In the genomic region with DNA sequence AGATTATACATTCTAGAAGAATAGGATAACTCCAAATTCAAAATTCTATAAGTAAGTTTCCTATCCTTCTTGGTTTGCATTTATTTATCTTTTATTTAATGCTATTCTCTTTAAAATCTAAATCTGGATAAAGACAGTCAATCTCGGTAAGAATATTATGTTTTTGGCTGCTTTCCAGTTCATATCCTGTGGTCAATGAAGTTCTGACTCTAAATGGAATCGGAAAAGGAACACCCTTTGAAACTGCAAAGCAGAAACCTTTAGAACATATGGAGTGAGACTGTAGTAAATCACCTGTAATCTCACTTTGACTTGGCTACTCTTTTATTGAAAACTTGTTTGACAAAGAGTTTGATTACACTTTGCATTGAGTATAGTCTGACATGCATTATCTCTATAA, we compare ENCODE assay signal across 1 cellular context.
TF ChIP-seq lines count a peak whose summit lies in the region.

No MANE protein-coding gene starts in this region.

TF ChIP-seq in GM23338, 12 proteins besides CTCF, POLR2A, EP300 and RAD21 (continued from another document):
- TF ChIP-seq, protein P1, sequence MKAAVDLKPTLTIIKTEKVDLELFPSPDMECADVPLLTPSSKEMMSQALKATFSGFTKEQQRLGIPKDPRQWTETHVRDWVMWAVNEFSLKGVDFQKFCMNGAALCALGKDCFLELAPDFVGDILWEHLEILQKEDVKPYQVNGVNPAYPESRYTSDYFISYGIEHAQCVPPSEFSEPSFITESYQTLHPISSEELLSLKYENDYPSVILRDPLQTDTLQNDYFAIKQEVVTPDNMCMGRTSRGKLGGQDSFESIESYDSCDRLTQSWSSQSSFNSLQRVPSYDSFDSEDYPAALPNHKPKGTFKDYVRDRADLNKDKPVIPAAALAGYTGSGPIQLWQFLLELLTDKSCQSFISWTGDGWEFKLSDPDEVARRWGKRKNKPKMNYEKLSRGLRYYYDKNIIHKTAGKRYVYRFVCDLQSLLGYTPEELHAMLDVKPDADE (IDR thresholded peaks at IDR 0.05): no peak
